In genomic region chr5:26812714-26813113, GRCh38 we compare ENCODE assay signal across 29 cellular contexts.
"Had no signal": no experiment of that assay in that cellular context is flagged by ENCODE, and none has a peak within 500 bp of the region (broad histone marks: within the 10 kb centered on the region; RNA-seq: fewer than 3 reads in every experiment).

No MANE protein-coding gene starts in this region.

- H3K9me3 ChIP-seq: lower lobe of right lung, ovary, right lobe of liver, tibial artery, uterus had no signal

- H3K27ac ChIP-seq: left lung, lower lobe of right lung, ovary, right atrium auricular region, right lobe of liver, skin epidermis, stomach, suprapubic skin, thoracic aorta, tibial artery, uterus had no signal

- H3K4me1 Mint-ChIP-seq: immature natural killer cell; naive thymus-derived CD8-positive, alpha-beta T cell; nephron; neural crest cell; stimulated activated naive B cell treated with anti-CD40 and anti-IgM and Interleukin-4, amounts not matched to agents 10 μg/mL and 1 μg/mL and 100 μg/mL, for 72 hours had no signal

- DNase-seq: hippocampal formation; immature natural killer cell; kidney; left colon; lower lobe of right lung; mammary epithelial cell; mesendoderm; midbrain; naive thymus-derived CD8-positive, alpha-beta T cell; ovary; right lobe of liver; stimulated activated CD4-positive, alpha-beta T cell treated with anti-CD3 and anti-CD28 coated beads, Interleukin-12 subunit alpha, Interleukin-12 subunit beta, amount 100 ng/mL, for 4 hours; stimulated activated CD4-positive, alpha-beta T cell treated with anti-CD3 and anti-CD28 coated beads, Interleukin-15, amount 100 ng/mL, for 24 hours; stimulated activated CD4-positive, alpha-beta T cell treated with anti-CD3 and anti-CD28 coated beads, Interleukin-2, amount 100 ng/mL, for 24 hours; stimulated activated CD4-positive, alpha-beta T cell treated with anti-CD3 and anti-CD28 coated beads, Interleukin-4, amount 100 ng/mL, for 1 hour; stimulated activated naive B cell treated with anti-CD40 and anti-IgM and Interleukin-4, amounts not matched to agents 10 μg/mL and 1 μg/mL and 100 μg/mL, for 72 hours; stimulated activated naive CD8-positive, alpha-beta T cell treated with anti-CD3 and anti-CD28 coated beads, Interleukin-15, Interleukin-2, amounts not matched to agents 100 U/mL and 50 U/mL, for 24 hours; stomach; tibial artery; trophoblast cell; uterus had no signal

- H3K4me3 ChIP-seq: left lung, lower lobe of right lung, ovary, right atrium auricular region, right lobe of liver, skin epidermis, stomach, suprapubic skin, thoracic aorta, tibial artery, uterus had no signal

- H3K36me3 Mint-ChIP-seq: naive thymus-derived CD8-positive, alpha-beta T cell; stimulated activated naive B cell treated with anti-CD40 and anti-IgM and Interleukin-4, amounts not matched to agents 10 μg/mL and 1 μg/mL and 100 μg/mL, for 72 hours had no signal

- H3K27me3 Mint-ChIP-seq: naive thymus-derived CD8-positive, alpha-beta T cell; progenitor cell of endocrine pancreas; stimulated activated naive B cell treated with anti-CD40 and anti-IgM and Interleukin-4, amounts not matched to agents 10 μg/mL and 1 μg/mL and 100 μg/mL, for 72 hours had no signal

- H3K36me3 ChIP-seq: left lung, lower lobe of right lung, ovary, right atrium auricular region, right lobe of liver, stomach, suprapubic skin, thoracic aorta, tibial artery, uterus had no signal

- H3K4me1 ChIP-seq: left lung, lower lobe of right lung, right atrium auricular region, right lobe of liver, stomach, suprapubic skin, tibial artery, uterus had no signal

- H3K27me3 ChIP-seq: left lung, ovary, right atrium auricular region, right lobe of liver, stomach, suprapubic skin, tibial artery, uterus had no signal

- H3K27ac Mint-ChIP-seq: immature natural killer cell; naive thymus-derived CD8-positive, alpha-beta T cell; nephron; progenitor cell of endocrine pancreas; stimulated activated naive B cell treated with anti-CD40 and anti-IgM and Interleukin-4, amounts not matched to agents 10 μg/mL and 1 μg/mL and 100 μg/mL, for 72 hours had no signal

- H3K4me3 Mint-ChIP-seq: immature natural killer cell; naive thymus-derived CD8-positive, alpha-beta T cell; nephron; neural crest cell; stimulated activated naive B cell treated with anti-CD40 and anti-IgM and Interleukin-4, amounts not matched to agents 10 μg/mL and 1 μg/mL and 100 μg/mL, for 72 hours had no signal
